ENCODE assay signal across 8 cellular contexts in the genomic region with DNA sequence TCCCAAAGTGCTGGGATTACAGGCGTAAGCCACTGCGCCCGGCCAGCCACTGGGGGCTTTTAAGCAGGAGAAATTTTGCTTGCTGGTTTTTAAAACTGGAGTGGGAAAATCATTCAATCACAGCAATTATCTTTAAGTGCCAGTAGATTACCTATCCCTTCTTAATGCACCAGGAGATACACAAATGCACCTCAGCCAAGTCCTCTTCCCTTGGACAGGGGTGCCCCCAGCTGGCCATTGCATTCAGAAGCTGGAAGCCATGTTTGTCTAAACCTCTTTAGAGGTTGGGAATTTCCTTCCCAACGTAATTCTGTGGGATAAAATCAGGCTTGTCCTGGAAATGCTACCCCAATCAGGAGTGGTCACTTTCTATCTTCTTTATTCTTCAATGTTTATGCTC. TPM values are rescaled to one million over a fixed set of nuclear protein-coding genes. Genes with fewer than 3 reads are reported as not detected.
DNase-seq lines count a peak whose midpoint lies in the region; ATAC-seq, FAIRE-seq and TF ChIP-seq lines count a peak whose summit lies in the region.

No MANE protein-coding gene starts in this region.

- TF ChIP-seq CTCF in WERI-Rb-1 (IDR thresholded peaks at IDR 0.05; ENCODE audit: low read depth, low read length) = peak; percentile 59

- no peak overlapping the region for H3K4me3 ChIP-seq in WERI-Rb-1 (ENCODE audit: low read depth, low read length)

- ATAC-seq in GM19397 (IDR thresholded peaks at IDR 0.05; ENCODE audit: unreplicated experiment) = no peak
- no peak for ATAC-seq in GM21447 (IDR thresholded peaks at IDR 0.05; ENCODE audit: unreplicated experiment)

- DNase-seq in activated effector memory CD4-positive, alpha-beta T cell treated with anti-CD3 and anti-CD28 coated beads, Interleukin-2, amount 50 U/mL, for 16 hours = peak; percentile 63
- no peak for DNase-seq in activated effector memory CD4-positive, alpha-beta T cell treated with Interleukin-2 at 50 U/mL for 16 hours
- DNase-seq in LHCN-M2 (ENCODE audit: low read depth) (peak; percentile 17), WERI-Rb-1 (peak; percentile 70), iPS DF 4.7 (ENCODE audit: extremely low read depth, low spot score) (peak; percentile 3), urothelium cell line (ENCODE audit: low spot score) (peak; percentile 14)

- H3K9me3 ChIP-seq in WERI-Rb-1 (ENCODE audit: severe bottlenecking) = no peaks in the 10 kb centered on the region

- no peak overlapping the region for H3K27ac ChIP-seq in WERI-Rb-1

- H3K27me3 ChIP-seq in WERI-Rb-1 (ENCODE audit: insufficient read depth, low read depth, severe bottlenecking) = no peaks in the 10 kb centered on the region

- FAIRE-seq in urothelium cell line (lab: Jason Lieb, UNC) = no peak

- H3K36me3 ChIP-seq in WERI-Rb-1 = peaks cover 3% of the 10 kb centered on the region; the same call in 1 of the 2 replicates

RNA-seq across cellular contexts. Expression of gene MIX23, which starts 26.6 kb away (rescaled TPM):
- 37.6 and 37.8 TPM in 2 replicates for total RNA-seq in LHCN-M2 (2014; rRNA removed)
- 24.5 TPM for polyA plus RNA-seq in LHCN-M2 (2012)

RNA-seq across cellular contexts. Expression of gene FAM162A, which starts 27.6 kb away (rescaled TPM):
- 27.6 and 32.3 TPM in 2 replicates for total RNA-seq in LHCN-M2 (2014; rRNA removed)
- 60.4 TPM for polyA plus RNA-seq in LHCN-M2 (2012)

RNA-seq across cellular contexts. Expression of gene CSTA, which starts 31.4 kb away (rescaled TPM):
- total RNA-seq in LHCN-M2 (2014; rRNA removed) = 0.46 TPM in 1 of 2 replicates, not detected in the other
- 0.11 TPM for polyA plus RNA-seq in LHCN-M2 (2012)

RNA-seq across cellular contexts. Expression of gene WDR5B, which starts 59.5 kb away (rescaled TPM):
- 4.7 and 6.0 TPM in 2 replicates for total RNA-seq in LHCN-M2 (2014; rRNA removed)
- polyA plus RNA-seq in LHCN-M2 (2012) = 1.7 TPM
